In genomic region chr1:235503333-235504121, GRCh38 we compare ENCODE assay signal across 1 cellular context.
TF ChIP-seq lines count a peak whose summit lies in the region.

No MANE protein-coding gene starts in this region.

TF ChIP-seq in HEK293, 187 proteins besides CTCF, POLR2A, EP300 and RAD21 (continued from another document):
- TF ChIP-seq PRDM10 (tag by site-specific recombination; IDR thresholded peaks at IDR 0.05) = peak; percentile 61
- TF ChIP-seq ZNF843 (tag by site-specific recombination; IDR thresholded peaks at IDR 0.05) = no peak
- 0 out of 2 replicates have a peak, but pooled peaks have one; percentile 48 for TF ChIP-seq ZNF610 (tag by site-specific recombination; IDR thresholded peaks at IDR 0.05; ENCODE audit: borderline replicate concordance)
- TF ChIP-seq GLIS1 (tag by site-specific recombination; IDR thresholded peaks at IDR 0.05) = peak; percentile 41; the same call in 1 of the 2 replicates
- peak; percentile 76 for TF ChIP-seq ZEB2 (tag by site-specific recombination; IDR thresholded peaks at IDR 0.05)
- 0 out of 2 replicates have a peak, but pooled peaks have one; percentile 11 for TF ChIP-seq ZNF660 (tag by site-specific recombination; IDR thresholded peaks at IDR 0.05)
- TF ChIP-seq ZNF335 (tag by site-specific recombination; conservative IDR thresholded peaks at IDR 0.05) = peak; percentile 82
